1 cellular context compared by ENCODE assay signal in the genomic region with DNA sequence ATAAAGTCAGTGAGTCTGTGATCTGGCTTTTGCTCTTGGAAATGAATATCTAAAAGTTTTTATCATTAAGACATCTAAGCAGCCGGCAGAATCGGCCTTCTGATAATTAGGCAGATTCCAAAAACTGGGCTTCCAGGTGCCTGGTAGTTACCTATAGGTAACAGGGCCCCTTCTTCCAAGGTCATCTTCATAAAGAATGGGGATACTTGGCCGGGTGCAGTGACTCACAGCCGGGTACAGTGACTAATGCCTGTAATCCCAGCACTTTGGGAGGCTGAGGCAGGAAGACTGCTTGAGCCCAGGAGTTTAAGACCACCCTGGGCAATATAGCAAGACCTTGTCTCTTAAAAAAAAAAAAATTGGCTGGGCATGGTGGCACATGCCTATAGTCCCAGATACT.
TF ChIP-seq lines count a peak whose summit lies in the region.

No MANE protein-coding gene starts in this region.

TF ChIP-seq in GM23338, 12 proteins besides CTCF, POLR2A, EP300 and RAD21 (continued from another document):
- TF ChIP-seq, protein P1, sequence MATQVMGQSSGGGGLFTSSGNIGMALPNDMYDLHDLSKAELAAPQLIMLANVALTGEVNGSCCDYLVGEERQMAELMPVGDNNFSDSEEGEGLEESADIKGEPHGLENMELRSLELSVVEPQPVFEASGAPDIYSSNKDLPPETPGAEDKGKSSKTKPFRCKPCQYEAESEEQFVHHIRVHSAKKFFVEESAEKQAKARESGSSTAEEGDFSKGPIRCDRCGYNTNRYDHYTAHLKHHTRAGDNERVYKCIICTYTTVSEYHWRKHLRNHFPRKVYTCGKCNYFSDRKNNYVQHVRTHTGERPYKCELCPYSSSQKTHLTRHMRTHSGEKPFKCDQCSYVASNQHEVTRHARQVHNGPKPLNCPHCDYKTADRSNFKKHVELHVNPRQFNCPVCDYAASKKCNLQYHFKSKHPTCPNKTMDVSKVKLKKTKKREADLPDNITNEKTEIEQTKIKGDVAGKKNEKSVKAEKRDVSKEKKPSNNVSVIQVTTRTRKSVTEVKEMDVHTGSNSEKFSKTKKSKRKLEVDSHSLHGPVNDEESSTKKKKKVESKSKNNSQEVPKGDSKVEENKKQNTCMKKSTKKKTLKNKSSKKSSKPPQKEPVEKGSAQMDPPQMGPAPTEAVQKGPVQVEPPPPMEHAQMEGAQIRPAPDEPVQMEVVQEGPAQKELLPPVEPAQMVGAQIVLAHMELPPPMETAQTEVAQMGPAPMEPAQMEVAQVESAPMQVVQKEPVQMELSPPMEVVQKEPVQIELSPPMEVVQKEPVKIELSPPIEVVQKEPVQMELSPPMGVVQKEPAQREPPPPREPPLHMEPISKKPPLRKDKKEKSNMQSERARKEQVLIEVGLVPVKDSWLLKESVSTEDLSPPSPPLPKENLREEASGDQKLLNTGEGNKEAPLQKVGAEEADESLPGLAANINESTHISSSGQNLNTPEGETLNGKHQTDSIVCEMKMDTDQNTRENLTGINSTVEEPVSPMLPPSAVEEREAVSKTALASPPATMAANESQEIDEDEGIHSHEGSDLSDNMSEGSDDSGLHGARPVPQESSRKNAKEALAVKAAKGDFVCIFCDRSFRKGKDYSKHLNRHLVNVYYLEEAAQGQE (IDR thresholded peaks at IDR 0.05; ENCODE audit: unreplicated experiment): no peak
- TF ChIP-seq ZNF114 (CRISPR knock-in tag; IDR thresholded peaks at IDR 0.05) (no peak), EZH2phosphoT487 (IDR thresholded peaks at IDR 0.05; ENCODE audit: unreplicated experiment) (no peak), POLR2AphosphoS5 (IDR thresholded peaks at IDR 0.05; ENCODE audit: low read depth) (no peak), ZNF331 (CRISPR knock-in tag; IDR thresholded peaks at IDR 0.05; ENCODE audit: low read depth) (no peak)
